ENCODE assay signal across 21 cellular contexts in genomic region chr2:235478609-235479008, GRCh38. TPM values are rescaled to one million over a fixed set of nuclear protein-coding genes. Genes with fewer than 3 reads are reported as not detected.
A peak's percentile ranks its signal among the peaks of the same experiment; 100 is the strongest.
DNase-seq lines count a peak whose midpoint lies in the region; ATAC-seq, FAIRE-seq and TF ChIP-seq lines count a peak whose summit lies in the region.
"Had no signal": no experiment of that assay in that cellular context is flagged by ENCODE, and none has a peak within 500 bp of the region (broad histone marks: within the 10 kb centered on the region; RNA-seq: fewer than 3 reads in every experiment).

No MANE protein-coding gene starts in this region.

- TF ChIP-seq CTCF in GM23338 (conservative IDR thresholded peaks at IDR 0.05; ENCODE audit: low read depth in 2 of 2) (no peak), MM.1S (IDR thresholded peaks at IDR 0.05; ENCODE audit: low read length) (no peak), HepG2 (CRISPR knock-in tag; IDR thresholded peaks at IDR 0.05) (no peak)

- no peaks in the 10 kb centered on the region; the same call in 1 of the 2 replicates for H3K36me3 ChIP-seq in GM23338 (ENCODE audit: insufficient read depth)
- H3K36me3 ChIP-seq in MM.1S (replicated peaks; ENCODE audit: insufficient read depth, low read length), result no peaks in the 10 kb centered on the region
- no peaks in the 10 kb centered on the region for H3K36me3 ChIP-seq in endocrine pancreas (ENCODE audit: control insufficient read depth, insufficient read depth, low read length)
- H3K36me3 ChIP-seq in HepG2 (replicated peaks in 1 of 2; ENCODE audit: control insufficient read depth in 1 of 2, insufficient read depth in 2 of 2, low read length in 2 of 2), result no peaks in the 10 kb centered on the region

- no peak for FAIRE-seq in HepG2 (lab: Jason Lieb, UNC)
- FAIRE-seq: GM18507, RCC 7860 had no signal

- intact Hi-C loops in HepG2 (cut with micrococcal nuclease; ENCODE audit: unreplicated experiment), result no loop called here

- H3K36me3 Mint-ChIP-seq in GM23338 (ENCODE audit: low read depth), result no peaks in the 10 kb centered on the region
- H3K36me3 Mint-ChIP-seq: CD14-positive monocyte had no signal

- H3K9ac ChIP-seq in MM.1S (ENCODE audit: low read length), result no peak overlapping the region
- H3K9ac ChIP-seq in endocrine pancreas (ENCODE audit: control insufficient read depth, insufficient read depth, low read length), result no peak overlapping the region
- H3K9ac ChIP-seq in HepG2 (ENCODE audit: insufficient read depth, low read depth, low read length), result no peak overlapping the region
- H3K9ac ChIP-seq: SK-N-SH had no signal

- no peaks in the 10 kb centered on the region for H4K20me1 ChIP-seq in GM23338 (replicated peaks; ENCODE audit: insufficient read depth)
- no peaks in the 10 kb centered on the region for H4K20me1 ChIP-seq in MM.1S (ENCODE audit: insufficient read depth, low read length)
- H4K20me1 ChIP-seq in HepG2 (ENCODE audit: insufficient read depth, low read length), result no peaks in the 10 kb centered on the region

- 5% methylated on average over 6 of the region's 6 CpGs for WGBS in HepG2 (ENCODE audit: low lambda C conversion rate)

- in situ Hi-C loops in HepG2 (cut with HindIII; ENCODE audit: extremely low pct_ligation_motif_present, low pct_unique_long_range_greater_than_20kb), result no loop called here

- POLR2A ChIA-PET in HepG2 (lab: Yijun Ruan, JAX), result no interaction called here

- no peak overlapping the region for H3K4me2 ChIP-seq in GM23338
- H3K4me2 ChIP-seq in MM.1S (ENCODE audit: low read depth, low read length), result peak overlapping the region; percentile 10; the same call in 1 of the 2 replicates
- H3K4me2 ChIP-seq in HepG2 (ENCODE audit: low read depth, low read length), result no peak overlapping the region
- H3K4me2 ChIP-seq: SK-N-SH had no signal

- H3K9me3 Mint-ChIP-seq in GM23338, result no peaks in the 10 kb centered on the region; the same call in 1 of the 3 replicates

- no TSS peak for BruUV-seq in HepG2 (replicated peaks; lab: Mats Ljungman, UMichigan)

- peaks cover 1% of the 10 kb centered on the region for H3K27me3 Mint-ChIP-seq in GM23338 (ENCODE audit: insufficient read depth, low read depth, poor library complexity)

- H2AFZ ChIP-seq in GM23338, result 0 out of 2 replicates have a peak overlapping the region, but pooled peaks have one; percentile 32
- H2AFZ ChIP-seq in MM.1S (ENCODE audit: low read length), result no peak overlapping the region
- H2AFZ ChIP-seq in HepG2 (ENCODE audit: low read length), result no peak overlapping the region

- CTCF ChIA-PET in HepG2 (lab: Yijun Ruan, JAX; ENCODE audit: low intra/inter-chr PET ratio, low total read pairs), result no interaction called here

- no peaks in the 10 kb centered on the region for H3K4me1 ChIP-seq in GM23338 (ENCODE audit: insufficient read depth)
- peaks cover 27% of the 10 kb centered on the region for H3K4me1 ChIP-seq in MM.1S (ENCODE audit: low read length)
- peaks cover 11% of the 10 kb centered on the region for H3K4me1 ChIP-seq in endocrine pancreas (ENCODE audit: control insufficient read depth, insufficient read depth, low read length)
- H3K4me1 ChIP-seq in HepG2 (ENCODE audit: insufficient read depth, low read length), result peaks cover 12% of the 10 kb centered on the region; the same call in 1 of the 2 replicates

- no peak overlapping the region for H3K4me3 Mint-ChIP-seq in GM23338
- H3K4me3 Mint-ChIP-seq: B cell; CD14-positive monocyte; T-helper 1 cell treated with Interleukin-12 subunit alpha and Interleukin-12 subunit beta and Interleukin-4 antibody, amounts not matched to agents 30 μg/mL and 1 μg/mL, for 36 hours had no signal

- H3K27ac ChIP-seq in GM23338 (ENCODE audit: low read depth) (no peak overlapping the region), MM.1S (ENCODE audit: low read length) (peak overlapping the region; percentile 34; the same call in 1 of the 2 replicates), HepG2 (ENCODE audit: extremely low read length, insufficient read depth, low read length) (no peak overlapping the region)

- H3K27ac Mint-ChIP-seq in GM23338, result no peak overlapping the region
- H3K27ac Mint-ChIP-seq: B cell; CD14-positive monocyte; T-helper 1 cell treated with Interleukin-12 subunit alpha and Interleukin-12 subunit beta and Interleukin-4 antibody, amounts not matched to agents 30 μg/mL and 1 μg/mL, for 36 hours had no signal

- DNase-seq in GM23338 (ENCODE audit: low spot score) (no peak), MM.1S (peak; percentile 42), HepG2 (ENCODE audit: low spot score) (no peak), putamen (ENCODE audit: low spot score) (no peak), activated gamma-delta T cell treated with Interleukin-2 at 50 U/mL for 16 hours (no peak)
- DNase-seq: Calu3, H7, KG1, NCI-H1092, NCI-H1417 treated with DMSO at 0.1 percent for 48 hours, NCI-H187, NCI-H69, SK-N-SH, SW 1271 had no signal

- no peak for TF ChIP-seq EP300 in HepG2 (IDR thresholded peaks at IDR 0.05; ENCODE audit: low read depth in 2 of 2, low read length in 2 of 2)
- no peak for TF ChIP-seq EP300 in HepG2 (CRISPR knock-in tag; IDR thresholded peaks at IDR 0.05; ENCODE audit: borderline replicate concordance)

- TF ChIP-seq POLR2A in HepG2 (IDR thresholded peaks at IDR 0.05; ENCODE audit: insufficient read depth in 1 of 2, low read depth in 2 of 2, low read length in 2 of 2), result no peak

- H3F3A ChIP-seq in GM23338 (replicated peaks; ENCODE audit: low read depth) (no peaks in the 10 kb centered on the region), MM.1S (ENCODE audit: insufficient read depth, low read length) (peaks cover 19% of the 10 kb centered on the region)

- H3K4me1 Mint-ChIP-seq in GM23338, result no peaks in the 10 kb centered on the region
- H3K4me1 Mint-ChIP-seq: B cell, CD14-positive monocyte had no signal

- H3K79me2 ChIP-seq in GM23338 (replicated peaks; ENCODE audit: insufficient read depth) (no peaks in the 10 kb centered on the region), MM.1S (ENCODE audit: low read length) (no peaks in the 10 kb centered on the region), HepG2 (ENCODE audit: insufficient read depth, low read length) (no peaks in the 10 kb centered on the region)

- H3K27me3 ChIP-seq in GM23338 (ENCODE audit: insufficient read depth), result no peaks in the 10 kb centered on the region
- no peaks in the 10 kb centered on the region for H3K27me3 ChIP-seq in MM.1S (replicated peaks; ENCODE audit: insufficient read depth, low read length)
- H3K27me3 ChIP-seq in endocrine pancreas (ENCODE audit: control insufficient read depth, insufficient read depth, low read length), result no peaks in the 10 kb centered on the region
- peaks cover 0 to 7% of the 10 kb centered on the region in 2 experiments; a peak in 1 of 5 replicates for H3K27me3 ChIP-seq in HepG2 (ENCODE audit: control insufficient read depth in 1 of 2, insufficient read depth in 2 of 2, low read length in 2 of 2)

- H3K9me2 ChIP-seq in GM23338 (ENCODE audit: insufficient read depth) (no peaks in the 10 kb centered on the region), MM.1S (replicated peaks; ENCODE audit: insufficient read depth, low read length) (no peaks in the 10 kb centered on the region)
- H3K9me2 ChIP-seq: SK-N-SH had no signal

- no peak overlapping the region for H3K4me3 ChIP-seq in GM23338
- no peak overlapping the region for H3K4me3 ChIP-seq in MM.1S (ENCODE audit: low read length)
- H3K4me3 ChIP-seq in endocrine pancreas (ENCODE audit: control insufficient read depth, insufficient read depth, low read length), result peak overlapping the region; percentile 29
- no peak overlapping the region for H3K4me3 ChIP-seq in HepG2 (replicated peaks in 1 of 3; ENCODE audit: insufficient read depth in 1 of 3, low read depth in 2 of 3, low read length in 3 of 3)

- no peak for TF ChIP-seq RAD21 in HepG2 (CRISPR knock-in tag; IDR thresholded peaks at IDR 0.05)

- ATAC-seq in GM23338, result no peak
- no peak for ATAC-seq in HepG2
- ATAC-seq in HG02610 (IDR thresholded peaks at IDR 0.05; ENCODE audit: unreplicated experiment), result no peak

- H3K9me3 ChIP-seq in MM.1S (replicated peaks; ENCODE audit: insufficient read depth, low read length) (no peaks in the 10 kb centered on the region), endocrine pancreas (ENCODE audit: control insufficient read depth, low read length) (no peaks in the 10 kb centered on the region), HepG2 (ENCODE audit: low read length) (peaks cover 9% of the 10 kb centered on the region; the same call in 1 of the 2 replicates)
- H3K9me3 ChIP-seq: SK-N-SH had no signal

TF ChIP-seq in GM23338, 12 proteins besides CTCF, POLR2A, EP300 and RAD21 (continues in another document):
- TF ChIP-seq ZNF114 (CRISPR knock-in tag; IDR thresholded peaks at IDR 0.05), result no peak
- TF ChIP-seq EZH2phosphoT487 (IDR thresholded peaks at IDR 0.05; ENCODE audit: unreplicated experiment), result no peak
- TF ChIP-seq JUNB (IDR thresholded peaks at IDR 0.05; ENCODE audit: unreplicated experiment), result no peak

TF ChIP-seq in HepG2, 621 proteins besides CTCF, POLR2A, EP300 and RAD21 (continues in another document):
- TF ChIP-seq MEF2D (CRISPR knock-in tag; IDR thresholded peaks at IDR 0.05) (peak; percentile 99), ZNF205 (CRISPR knock-in tag; IDR thresholded peaks at IDR 0.05) (peak; percentile 97)

RNA-seq across cellular contexts. Expression of gene AGAP1, which starts 15.2 kb away (rescaled TPM):
- 25.1 and 27.9 TPM in 2 replicates for total RNA-seq in GM23338 (2014; rRNA removed; shearing (Covaris generic))
- 13.3 and 16.4 TPM in 2 replicates for polyA plus RNA-seq in GM23338 (2016; fragmentation: Nextera tagmentation; extraction: Ambion mirVana)
- 21.2 and 21.3 TPM in 2 replicates for total RNA-seq in HepG2 (2016; rRNA removed; fragmentation: Illumina TruSeq; extraction: Trizol)
- total RNA-seq in HepG2 (2016; cell fraction: cytosol; rRNA removed; fragmentation: Illumina TruSeq; extraction: Trizol; ENCODE audit: low read depth), result 15.6 and 16.1 TPM in 2 replicates
- 20.4 and 23.5 TPM in 2 replicates for total RNA-seq in HepG2 (2016; cell fraction: insoluble cytoplasmic fraction; rRNA removed; fragmentation: Illumina TruSeq; extraction: Trizol)
- 27.1 and 28.5 TPM in 2 replicates for total RNA-seq in HepG2 (2016; cell fraction: membrane; rRNA removed; fragmentation: Illumina TruSeq; extraction: Trizol)
- total RNA-seq in HepG2 (2016; cell fraction: nucleus; rRNA removed; fragmentation: Illumina TruSeq; extraction: Trizol), result 28.8 and 34.0 TPM in 2 replicates
- polyA plus RNA-seq in HepG2 (2011; rRNA removed), result 27.5 and 32.7 TPM in 2 replicates
- polyA plus RNA-seq in HepG2 (2011; cell fraction: cytosol; rRNA removed), result 19.3 and 22.2 TPM in 2 replicates
- 33.7 and 43.0 TPM in 2 replicates for polyA plus RNA-seq in HepG2 (2011; cell fraction: nucleus; rRNA removed)
- 20.5 and 29.8 TPM in 2 replicates for polyA plus RNA-seq in HepG2 (2012)
- polyA plus RNA-seq in HepG2 (2016; cell fraction: cytosol; fragmentation: Illumina TruSeq; extraction: Trizol; ENCODE audit: low read depth), result 8.6 and 8.8 TPM in 2 replicates
- 21.8 and 25.4 TPM in 2 replicates for polyA plus RNA-seq in HepG2 (2016; cell fraction: insoluble cytoplasmic fraction; fragmentation: Illumina TruSeq; extraction: Trizol; ENCODE audit: low read depth)
- 26.9 and 28.8 TPM in 2 replicates for polyA plus RNA-seq in HepG2 (2016; cell fraction: membrane; fragmentation: Illumina TruSeq; extraction: Trizol; ENCODE audit: low read depth)
- 22.6 and 25.2 TPM in 2 replicates for polyA plus RNA-seq in HepG2 (2016; cell fraction: nucleus; fragmentation: Illumina TruSeq; extraction: Trizol; ENCODE audit: insufficient read depth, low read depth)
- polyA minus RNA-seq in HepG2 (2011; rRNA and poly(A)+ RNA removed; ENCODE audit: low replicate concordance), result 83.1 and 137 TPM in 2 replicates
- 22.7 and 29.5 TPM in 2 replicates for polyA minus RNA-seq in HepG2 (2011; cell fraction: cytosol; rRNA and poly(A)+ RNA removed)
- 111 and 113 TPM in 2 replicates for polyA minus RNA-seq in HepG2 (2011; cell fraction: nucleus; rRNA and poly(A)+ RNA removed)
- total RNA-seq: B cell had no signal
- polyA plus RNA-seq: CD14-positive monocyte had no signal
